1 cellular context compared by ENCODE assay signal in the genomic region with DNA sequence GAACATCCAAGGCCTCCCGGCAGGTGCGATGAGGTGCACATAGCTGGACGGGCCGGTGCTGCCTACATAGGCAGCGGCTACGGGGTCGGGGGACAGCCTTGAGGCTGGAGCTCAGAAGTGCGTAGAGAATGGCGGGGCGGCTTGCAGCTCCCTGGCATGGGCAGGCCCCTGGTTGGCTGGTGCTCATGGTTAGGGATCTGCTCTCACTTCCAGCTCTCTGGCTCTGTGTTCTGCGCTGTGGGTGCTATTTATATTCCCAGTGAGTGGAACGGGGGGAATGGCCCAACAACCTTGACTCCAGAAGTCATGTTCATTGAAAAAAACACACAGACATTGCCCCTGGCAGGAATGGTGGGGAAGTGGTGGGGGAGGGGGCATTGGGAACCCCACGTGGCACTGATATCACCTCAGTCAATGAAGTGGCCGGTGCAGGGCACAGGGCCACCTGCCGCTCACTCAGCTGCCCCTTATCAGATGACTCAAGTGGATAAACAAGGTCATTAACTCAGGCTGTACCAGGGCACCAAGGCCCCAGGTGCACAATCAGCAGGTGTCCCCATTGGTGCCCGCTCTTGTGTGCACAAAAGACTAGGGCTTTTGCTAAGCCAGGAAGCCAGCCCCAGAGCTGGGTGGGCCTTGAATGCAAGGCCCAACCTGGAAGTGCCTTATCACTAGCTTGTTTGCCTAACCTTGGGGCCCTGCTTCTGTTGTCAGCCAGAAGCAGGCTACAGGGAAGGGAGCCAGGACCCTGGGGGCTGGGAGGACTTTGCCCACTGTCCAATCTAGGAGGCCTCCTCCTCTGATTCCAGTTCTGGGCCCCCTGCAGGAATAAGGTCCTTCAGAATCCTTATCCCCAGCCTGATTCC.
TF ChIP-seq lines count a peak whose summit lies in the region.

A gene with protein sequence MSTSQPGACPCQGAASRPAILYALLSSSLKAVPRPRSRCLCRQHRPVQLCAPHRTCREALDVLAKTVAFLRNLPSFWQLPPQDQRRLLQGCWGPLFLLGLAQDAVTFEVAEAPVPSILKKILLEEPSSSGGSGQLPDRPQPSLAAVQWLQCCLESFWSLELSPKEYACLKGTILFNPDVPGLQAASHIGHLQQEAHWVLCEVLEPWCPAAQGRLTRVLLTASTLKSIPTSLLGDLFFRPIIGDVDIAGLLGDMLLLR (minus strand): TSS at position 222 of the 866 bp plus-strand sequence. CDS start 35 bp downstream, at position 187.

TF ChIP-seq in HepG2, 621 proteins besides CTCF, POLR2A, EP300 and RAD21 (continued from another document and continues in another):
- TF ChIP-seq, protein P1, sequence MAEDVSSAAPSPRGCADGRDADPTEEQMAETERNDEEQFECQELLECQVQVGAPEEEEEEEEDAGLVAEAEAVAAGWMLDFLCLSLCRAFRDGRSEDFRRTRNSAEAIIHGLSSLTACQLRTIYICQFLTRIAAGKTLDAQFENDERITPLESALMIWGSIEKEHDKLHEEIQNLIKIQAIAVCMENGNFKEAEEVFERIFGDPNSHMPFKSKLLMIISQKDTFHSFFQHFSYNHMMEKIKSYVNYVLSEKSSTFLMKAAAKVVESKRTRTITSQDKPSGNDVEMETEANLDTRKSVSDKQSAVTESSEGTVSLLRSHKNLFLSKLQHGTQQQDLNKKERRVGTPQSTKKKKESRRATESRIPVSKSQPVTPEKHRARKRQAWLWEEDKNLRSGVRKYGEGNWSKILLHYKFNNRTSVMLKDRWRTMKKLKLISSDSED (CRISPR knock-in tag; IDR thresholded peaks at IDR 0.05): no peak
- TF ChIP-seq TBX2 (CRISPR knock-in tag; IDR thresholded peaks at IDR 0.05; ENCODE audit: borderline replicate concordance) (peak; percentile 96), IRF9 (CRISPR knock-in tag; IDR thresholded peaks at IDR 0.05; ENCODE audit: borderline replicate concordance) (peak; percentile 54; the same call in 1 of the 2 replicates), TOPORS (CRISPR knock-in tag; IDR thresholded peaks at IDR 0.05) (0 out of 2 replicates have a peak, but pooled peaks have one; percentile 54), HOXA3 (CRISPR knock-in tag; IDR thresholded peaks at IDR 0.05) (peak; percentile 91; the same call in 1 of the 2 replicates), ZBTB49 (CRISPR knock-in tag; IDR thresholded peaks at IDR 0.05; ENCODE audit: borderline replicate concordance) (0 out of 2 replicates have a peak, but pooled peaks have one; percentile 79), HNRNPH1 (optimal IDR thresholded peaks at IDR 0.05; ENCODE audit: low read depth, low read length) (no peak), POLR2G (IDR thresholded peaks at IDR 0.05; ENCODE audit: low read depth, low read length) (peak; percentile 99), ZNF878 (CRISPR knock-in tag; IDR thresholded peaks at IDR 0.05) (peak; percentile 99), ZNF737 (CRISPR knock-in tag; IDR thresholded peaks at IDR 0.05; ENCODE audit: borderline replicate concordance) (no peak; the same call in 1 of the 2 replicates), ZBTB1 (CRISPR knock-in tag; IDR thresholded peaks at IDR 0.05; ENCODE audit: borderline replicate concordance) (no peak), ZFP90 (CRISPR knock-in tag; IDR thresholded peaks at IDR 0.05; ENCODE audit: borderline replicate concordance) (peak; percentile 85), KDM6A (CRISPR knock-in tag; IDR thresholded peaks at IDR 0.05; ENCODE audit: low read depth) (peak; percentile 99), SKI (IDR thresholded peaks at IDR 0.05; ENCODE audit: partially characterized antibody) (peak; percentile 99), KDM1A (CRISPR knock-in tag; IDR thresholded peaks at IDR 0.05) (peak; percentile 50; the same call in 1 of the 2 replicates), ARHGAP35 (CRISPR knock-in tag; IDR thresholded peaks at IDR 0.05; ENCODE audit: borderline replicate concordance) (peak; percentile 35; the same call in 1 of the 2 replicates), ZMAT5 (CRISPR knock-in tag; IDR thresholded peaks at IDR 0.05; ENCODE audit: borderline replicate concordance, low read depth) (no peak), RFX5 (IDR thresholded peaks at IDR 0.05; ENCODE audit: low read depth, low read length) (no peak; the same call in 1 of the 2 replicates), ZMYM3 (CRISPR knock-in tag; IDR thresholded peaks at IDR 0.05) (peak; percentile 79), ZNF780A (CRISPR knock-in tag; IDR thresholded peaks at IDR 0.05) (peak; percentile 93), MAZ (IDR thresholded peaks at IDR 0.05; ENCODE audit: borderline replicate concordance, low read depth, low read length) (peak; percentile 53; the same call in 1 of the 2 replicates), MAZ (CRISPR knock-in tag; IDR thresholded peaks at IDR 0.05; ENCODE audit: low read depth) (peak; percentile 81; the same call in 1 of the 2 replicates), ATF7-NPFF (CRISPR knock-in tag; IDR thresholded peaks at IDR 0.05; ENCODE audit: low read depth) (no peak; the same call in 1 of the 2 replicates), KAT2B (IDR thresholded peaks at IDR 0.05; ENCODE audit: borderline replicate concordance, low read depth, low read length) (no peak), ZNF775 (CRISPR knock-in tag; IDR thresholded peaks at IDR 0.05; ENCODE audit: borderline replicate concordance) (0 out of 2 replicates have a peak, but pooled peaks have one; percentile 59), ZNF644 (CRISPR knock-in tag; IDR thresholded peaks at IDR 0.05; ENCODE audit: low read depth) (peak; percentile 70; the same call in 1 of the 2 replicates), ZBTB8A (CRISPR knock-in tag; IDR thresholded peaks at IDR 0.05; ENCODE audit: borderline replicate concordance, low read depth) (no peak), ZNF251 (CRISPR knock-in tag; IDR thresholded peaks at IDR 0.05) (no peak), ZNF782 (CRISPR knock-in tag; IDR thresholded peaks at IDR 0.05; ENCODE audit: borderline replicate concordance) (peak; percentile 84; the same call in 1 of the 2 replicates), MEIS1 (CRISPR knock-in tag; IDR thresholded peaks at IDR 0.05; ENCODE audit: borderline replicate concordance) (peak; percentile 99), RNF2 (conservative IDR thresholded peaks at IDR 0.05; ENCODE audit: low read depth) (no peak)
- TF ChIP-seq, protein P2, sequence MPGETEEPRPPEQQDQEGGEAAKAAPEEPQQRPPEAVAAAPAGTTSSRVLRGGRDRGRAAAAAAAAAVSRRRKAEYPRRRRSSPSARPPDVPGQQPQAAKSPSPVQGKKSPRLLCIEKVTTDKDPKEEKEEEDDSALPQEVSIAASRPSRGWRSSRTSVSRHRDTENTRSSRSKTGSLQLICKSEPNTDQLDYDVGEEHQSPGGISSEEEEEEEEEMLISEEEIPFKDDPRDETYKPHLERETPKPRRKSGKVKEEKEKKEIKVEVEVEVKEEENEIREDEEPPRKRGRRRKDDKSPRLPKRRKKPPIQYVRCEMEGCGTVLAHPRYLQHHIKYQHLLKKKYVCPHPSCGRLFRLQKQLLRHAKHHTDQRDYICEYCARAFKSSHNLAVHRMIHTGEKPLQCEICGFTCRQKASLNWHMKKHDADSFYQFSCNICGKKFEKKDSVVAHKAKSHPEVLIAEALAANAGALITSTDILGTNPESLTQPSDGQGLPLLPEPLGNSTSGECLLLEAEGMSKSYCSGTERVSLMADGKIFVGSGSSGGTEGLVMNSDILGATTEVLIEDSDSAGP (CRISPR knock-in tag; IDR thresholded peaks at IDR 0.05; ENCODE audit: borderline replicate concordance): peak; percentile 92
- TF ChIP-seq, protein P3, sequence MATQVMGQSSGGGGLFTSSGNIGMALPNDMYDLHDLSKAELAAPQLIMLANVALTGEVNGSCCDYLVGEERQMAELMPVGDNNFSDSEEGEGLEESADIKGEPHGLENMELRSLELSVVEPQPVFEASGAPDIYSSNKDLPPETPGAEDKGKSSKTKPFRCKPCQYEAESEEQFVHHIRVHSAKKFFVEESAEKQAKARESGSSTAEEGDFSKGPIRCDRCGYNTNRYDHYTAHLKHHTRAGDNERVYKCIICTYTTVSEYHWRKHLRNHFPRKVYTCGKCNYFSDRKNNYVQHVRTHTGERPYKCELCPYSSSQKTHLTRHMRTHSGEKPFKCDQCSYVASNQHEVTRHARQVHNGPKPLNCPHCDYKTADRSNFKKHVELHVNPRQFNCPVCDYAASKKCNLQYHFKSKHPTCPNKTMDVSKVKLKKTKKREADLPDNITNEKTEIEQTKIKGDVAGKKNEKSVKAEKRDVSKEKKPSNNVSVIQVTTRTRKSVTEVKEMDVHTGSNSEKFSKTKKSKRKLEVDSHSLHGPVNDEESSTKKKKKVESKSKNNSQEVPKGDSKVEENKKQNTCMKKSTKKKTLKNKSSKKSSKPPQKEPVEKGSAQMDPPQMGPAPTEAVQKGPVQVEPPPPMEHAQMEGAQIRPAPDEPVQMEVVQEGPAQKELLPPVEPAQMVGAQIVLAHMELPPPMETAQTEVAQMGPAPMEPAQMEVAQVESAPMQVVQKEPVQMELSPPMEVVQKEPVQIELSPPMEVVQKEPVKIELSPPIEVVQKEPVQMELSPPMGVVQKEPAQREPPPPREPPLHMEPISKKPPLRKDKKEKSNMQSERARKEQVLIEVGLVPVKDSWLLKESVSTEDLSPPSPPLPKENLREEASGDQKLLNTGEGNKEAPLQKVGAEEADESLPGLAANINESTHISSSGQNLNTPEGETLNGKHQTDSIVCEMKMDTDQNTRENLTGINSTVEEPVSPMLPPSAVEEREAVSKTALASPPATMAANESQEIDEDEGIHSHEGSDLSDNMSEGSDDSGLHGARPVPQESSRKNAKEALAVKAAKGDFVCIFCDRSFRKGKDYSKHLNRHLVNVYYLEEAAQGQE (IDR thresholded peaks at IDR 0.05; ENCODE audit: borderline replicate concordance in 1 of 2, low read depth in 1 of 2, low read length in 2 of 2): peak in 1 of 2 experiments; percentile 79; a peak in 2 of 4 replicates
- TF ChIP-seq, protein P4, sequence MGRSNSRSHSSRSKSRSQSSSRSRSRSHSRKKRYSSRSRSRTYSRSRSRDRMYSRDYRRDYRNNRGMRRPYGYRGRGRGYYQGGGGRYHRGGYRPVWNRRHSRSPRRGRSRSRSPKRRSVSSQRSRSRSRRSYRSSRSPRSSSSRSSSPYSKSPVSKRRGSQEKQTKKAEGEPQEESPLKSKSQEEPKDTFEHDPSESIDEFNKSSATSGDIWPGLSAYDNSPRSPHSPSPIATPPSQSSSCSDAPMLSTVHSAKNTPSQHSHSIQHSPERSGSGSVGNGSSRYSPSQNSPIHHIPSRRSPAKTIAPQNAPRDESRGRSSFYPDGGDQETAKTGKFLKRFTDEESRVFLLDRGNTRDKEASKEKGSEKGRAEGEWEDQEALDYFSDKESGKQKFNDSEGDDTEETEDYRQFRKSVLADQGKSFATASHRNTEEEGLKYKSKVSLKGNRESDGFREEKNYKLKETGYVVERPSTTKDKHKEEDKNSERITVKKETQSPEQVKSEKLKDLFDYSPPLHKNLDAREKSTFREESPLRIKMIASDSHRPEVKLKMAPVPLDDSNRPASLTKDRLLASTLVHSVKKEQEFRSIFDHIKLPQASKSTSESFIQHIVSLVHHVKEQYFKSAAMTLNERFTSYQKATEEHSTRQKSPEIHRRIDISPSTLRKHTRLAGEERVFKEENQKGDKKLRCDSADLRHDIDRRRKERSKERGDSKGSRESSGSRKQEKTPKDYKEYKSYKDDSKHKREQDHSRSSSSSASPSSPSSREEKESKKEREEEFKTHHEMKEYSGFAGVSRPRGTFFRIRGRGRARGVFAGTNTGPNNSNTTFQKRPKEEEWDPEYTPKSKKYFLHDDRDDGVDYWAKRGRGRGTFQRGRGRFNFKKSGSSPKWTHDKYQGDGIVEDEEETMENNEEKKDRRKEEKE (IDR thresholded peaks at IDR 0.05): no peak
- TF ChIP-seq, protein P5, sequence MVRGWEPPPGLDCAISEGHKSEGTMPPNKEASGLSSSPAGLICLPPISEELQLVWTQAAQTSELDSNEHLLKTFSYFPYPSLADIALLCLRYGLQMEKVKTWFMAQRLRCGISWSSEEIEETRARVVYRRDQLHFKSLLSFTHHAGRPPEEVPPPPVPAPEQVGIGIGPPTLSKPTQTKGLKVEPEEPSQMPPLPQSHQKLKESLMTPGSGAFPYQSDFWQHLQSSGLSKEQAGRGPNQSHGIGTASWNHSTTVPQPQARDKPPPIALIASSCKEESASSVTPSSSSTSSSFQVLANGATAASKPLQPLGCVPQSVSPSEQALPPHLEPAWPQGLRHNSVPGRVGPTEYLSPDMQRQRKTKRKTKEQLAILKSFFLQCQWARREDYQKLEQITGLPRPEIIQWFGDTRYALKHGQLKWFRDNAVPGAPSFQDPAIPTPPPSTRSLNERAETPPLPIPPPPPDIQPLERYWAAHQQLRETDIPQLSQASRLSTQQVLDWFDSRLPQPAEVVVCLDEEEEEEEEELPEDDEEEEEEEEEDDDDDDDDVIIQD (CRISPR knock-in tag; IDR thresholded peaks at IDR 0.05; ENCODE audit: low read depth): peak; percentile 55; the same call in 1 of the 2 replicates
- TF ChIP-seq, protein P6, sequence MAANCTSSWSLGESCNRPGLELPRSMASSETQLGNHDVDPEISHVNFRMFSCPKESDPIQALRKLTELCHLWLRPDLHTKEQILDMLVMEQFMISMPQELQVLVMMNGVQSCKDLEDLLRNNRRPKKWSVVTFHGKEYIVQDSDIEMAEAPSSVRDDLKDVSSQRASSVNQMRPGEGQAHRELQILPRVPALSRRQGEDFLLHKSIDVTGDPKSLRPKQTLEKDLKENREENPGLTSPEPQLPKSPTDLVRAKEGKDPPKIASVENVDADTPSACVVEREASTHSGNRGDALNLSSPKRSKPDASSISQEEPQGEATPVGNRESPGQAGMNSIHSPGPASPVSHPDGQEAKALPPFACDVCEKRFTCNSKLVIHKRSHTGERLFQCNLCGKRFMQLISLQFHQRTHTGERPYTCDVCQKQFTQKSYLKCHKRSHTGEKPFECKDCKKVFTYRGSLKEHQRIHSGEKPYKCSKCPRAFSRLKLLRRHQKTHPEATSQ (CRISPR knock-in tag; IDR thresholded peaks at IDR 0.05; ENCODE audit: borderline replicate concordance): no peak; the same call in 1 of the 2 replicates
